14 cellular contexts compared by ENCODE assay signal in genomic region chr12:93804392-93805179, GRCh38.
DNase-seq lines count a peak whose midpoint lies in the region; ATAC-seq and TF ChIP-seq lines count a peak whose summit lies in the region.
"Had no signal": no experiment of that assay in that cellular context is flagged by ENCODE, and none has a peak within 500 bp of the region (broad histone marks: within the 10 kb centered on the region; RNA-seq: fewer than 3 reads in every experiment).

No MANE protein-coding gene starts in this region.

- H2BK20ac ChIP-seq in H9 (ENCODE audit: low read depth, low read length, poor library complexity, severe bottlenecking): no peak overlapping the region

- H3K9me3 Mint-ChIP-seq in activated naive CD4-positive, alpha-beta T cell treated with anti-CD3 and anti-CD28 coated beads for 36 hours: no peaks in the 10 kb centered on the region
- peaks cover 4% of the 10 kb centered on the region for H3K9me3 Mint-ChIP-seq in activated naive CD8-positive, alpha-beta T cell treated with anti-CD3 and anti-CD28 coated beads, Interleukin-2, amount 50 U/mL, for 24 hours
- H3K9me3 Mint-ChIP-seq in H9: no peaks in the 10 kb centered on the region

- no peak overlapping the region for H3K4me2 ChIP-seq in H9 (ENCODE audit: insufficient read depth, insufficient read length, low read length)

- no peak overlapping the region for H2BK120ac ChIP-seq in H9 (ENCODE audit: low read depth, low read length, poor library complexity, severe bottlenecking)

- no peaks in the 10 kb centered on the region for H3K23me2 ChIP-seq in H9 (ENCODE audit: insufficient read length, low read depth, low read length, poor library complexity, severe bottlenecking)

- H3K4me3 ChIP-seq in suprapubic skin: no peak overlapping the region
- H3K4me3 ChIP-seq: testis had no signal

- H3K56ac ChIP-seq in H9 (ENCODE audit: insufficient read length, low read depth, low read length): no peak overlapping the region

- no peaks in the 10 kb centered on the region for H3K36me3 ChIP-seq in suprapubic skin

- H3K4ac ChIP-seq in H9 (ENCODE audit: low read depth, low read length): no peak overlapping the region

- no peaks in the 10 kb centered on the region for H4K20me1 ChIP-seq in H9 (ENCODE audit: control insufficient read depth, insufficient read depth, insufficient read length)

- 65% methylated on average over 5 of the region's 5 CpGs for WGBS in suprapubic skin
- no CpG with 5 or more reads among the region's 5 CpGs for WGBS in H9 (ENCODE audit: extremely low coverage, insufficient read length, low lambda C conversion rate)

- intact Hi-C loops in activated naive CD4-positive, alpha-beta T cell treated with anti-CD3 and anti-CD28 coated beads for 36 hours (cut with micrococcal nuclease): no loop called here

- H3T11ph ChIP-seq in H9 (ENCODE audit: low read length): no peak overlapping the region

- no peaks in the 10 kb centered on the region for H3K79me2 ChIP-seq in H9 (ENCODE audit: insufficient read depth, low read length)

- H3K27ac ChIP-seq in suprapubic skin: peak overlapping the region; percentile 86
- H3K27ac ChIP-seq in H9 (ENCODE audit: insufficient read length, low read depth, low read length): no peak overlapping the region

- no peak for TF ChIP-seq EP300 in suprapubic skin (IDR thresholded peaks at IDR 0.05)

- H3K79me1 ChIP-seq in H9 (ENCODE audit: insufficient read depth, low read depth, low read length, poor library complexity, severe bottlenecking): no peaks in the 10 kb centered on the region

- no peak overlapping the region for H3K14ac ChIP-seq in H9 (ENCODE audit: insufficient read depth, low read length)

- no peak overlapping the region for H4K8ac ChIP-seq in H9 (replicated peaks; ENCODE audit: insufficient read length, low read depth, low read length)

- H3K4me1 ChIP-seq in suprapubic skin: peaks cover 33% of the 10 kb centered on the region
- H3K4me1 ChIP-seq in H9 (ENCODE audit: insufficient read depth, low read length): peaks cover 4% of the 10 kb centered on the region; the same call in 1 of the 2 replicates

- H4K5ac ChIP-seq in H9 (ENCODE audit: insufficient read length, low read depth, low read length): no peak overlapping the region

- CTCF ChIA-PET in activated naive CD4-positive, alpha-beta T cell treated with anti-CD3 and anti-CD28 coated beads for 36 hours (lab: Charles Lee): interaction anchor here (0.6 to 1.6 kb wide), 5 partner anchors 11 to 38 kb away, joined by 3 to 6 read pairs (median 4); no protein-coding TSS in a partner anchor

- no peak overlapping the region for H4K91ac ChIP-seq in H9 (ENCODE audit: insufficient read length, low read depth, low read length)

- H3K4me1 Mint-ChIP-seq in activated naive CD4-positive, alpha-beta T cell treated with anti-CD3 and anti-CD28 coated beads for 36 hours (ENCODE audit: low read depth): peaks cover 48% of the 10 kb centered on the region
- H3K4me1 Mint-ChIP-seq in activated naive CD8-positive, alpha-beta T cell treated with anti-CD3 and anti-CD28 coated beads, Interleukin-2, amount 50 U/mL, for 24 hours: peaks cover 32% of the 10 kb centered on the region
- H3K4me1 Mint-ChIP-seq in H9: peaks cover 15 to 19% of the 10 kb centered on the region in 2 experiments

- H2AK5ac ChIP-seq in H9 (ENCODE audit: insufficient read length, low read length): no peak overlapping the region

- H3K27me3 ChIP-seq in suprapubic skin (no peaks in the 10 kb centered on the region), H9 (ENCODE audit: insufficient read depth, low read length) (no peaks in the 10 kb centered on the region)
- H3K27me3 ChIP-seq: testis had no signal

- H3K9ac ChIP-seq in H9 (ENCODE audit: extremely low read depth, insufficient read length, low read length): no peak overlapping the region

- H3K27ac Mint-ChIP-seq in activated naive CD4-positive, alpha-beta T cell treated with anti-CD3 and anti-CD28 coated beads for 36 hours: peak overlapping the region; percentile 28
- no peak overlapping the region for H3K27ac Mint-ChIP-seq in activated naive CD8-positive, alpha-beta T cell treated with anti-CD3 and anti-CD28 coated beads, Interleukin-2, amount 50 U/mL, for 24 hours
- H3K27ac Mint-ChIP-seq in H9: no peak overlapping the region

- H3K18ac ChIP-seq in H9 (ENCODE audit: insufficient read length, low read depth, low read length): no peak overlapping the region

- H3K36me3 Mint-ChIP-seq in activated naive CD4-positive, alpha-beta T cell treated with anti-CD3 and anti-CD28 coated beads for 36 hours (ENCODE audit: low read depth): peaks cover 10% of the 10 kb centered on the region
- H3K36me3 Mint-ChIP-seq in activated naive CD8-positive, alpha-beta T cell treated with anti-CD3 and anti-CD28 coated beads, Interleukin-2, amount 50 U/mL, for 24 hours (ENCODE audit: low read depth): peaks cover 9% of the 10 kb centered on the region
- no peaks in the 10 kb centered on the region for H3K36me3 Mint-ChIP-seq in H9 (ENCODE audit: insufficient read depth in 1 of 3, low read depth in 3 of 3)

- H2BK15ac ChIP-seq in H9 (ENCODE audit: low read depth, low read length): no peak overlapping the region

- no peak for TF ChIP-seq POLR2A in suprapubic skin (IDR thresholded peaks at IDR 0.05)

- H3K27me3 Mint-ChIP-seq in activated naive CD4-positive, alpha-beta T cell treated with anti-CD3 and anti-CD28 coated beads for 36 hours (ENCODE audit: low read depth): no peaks in the 10 kb centered on the region
- no peaks in the 10 kb centered on the region for H3K27me3 Mint-ChIP-seq in activated naive CD8-positive, alpha-beta T cell treated with anti-CD3 and anti-CD28 coated beads, Interleukin-2, amount 50 U/mL, for 24 hours
- no peaks in the 10 kb centered on the region; the same call in 1 of the 2 replicates for H3K27me3 Mint-ChIP-seq in H9 (ENCODE audit: low read depth)

- no peak overlapping the region for H2AFZ ChIP-seq in H9 (ENCODE audit: low read length)

- DNase-seq in activated naive CD4-positive, alpha-beta T cell treated with anti-CD3 and anti-CD28 coated beads for 36 hours: no peak
- DNase-seq in activated naive CD4-positive, alpha-beta T cell treated with anti-CD3 and anti-CD28 coated beads, Interleukin-2, amount 50 U/mL, for 16 hours: no peak
- DNase-seq in activated naive CD8-positive, alpha-beta T cell treated with anti-CD3 and anti-CD28 coated beads, Interleukin-2, amount 50 U/mL, for 24 hours: no peak
- DNase-seq in kidney glomerular epithelial cell (lab: John Stamatoyannopoulos, UW) (peak; percentile 82), suprapubic skin (ENCODE audit: low spot score in 2 of 2) (no peak), inferior parietal cortex (ENCODE audit: extremely low spot score) (no peak), H9 (no peak)
- DNase-seq: AML-193; cerebellar nuclear complex; NCI-H774; stimulated activated CD4-positive, alpha-beta T cell treated with anti-CD3 and anti-CD28 coated beads, Interleukin-4, amount 100 ng/mL, for 1 hour; SW 1271; testis had no signal

- no peak overlapping the region for H2BK12ac ChIP-seq in H9 (ENCODE audit: insufficient read length, low read depth, low read length)

- H2BK5ac ChIP-seq in H9 (ENCODE audit: insufficient read length, low read length): no peak overlapping the region

- H3K9me3 ChIP-seq in suprapubic skin: no peaks in the 10 kb centered on the region
- H3K9me3 ChIP-seq in H9 (ENCODE audit: control insufficient read depth, low read depth, low read length): no peaks in the 10 kb centered on the region
- H3K9me3 ChIP-seq: testis had no signal

- H3K23ac ChIP-seq in H9 (ENCODE audit: insufficient read length, low read depth, low read length): no peak overlapping the region

- TF ChIP-seq CTCF in suprapubic skin (IDR thresholded peaks at IDR 0.05): no peak
- TF ChIP-seq CTCF in H9 (conservative IDR thresholded peaks at IDR 0.05): no peak

- no peak overlapping the region for H3K4me3 Mint-ChIP-seq in activated naive CD4-positive, alpha-beta T cell treated with anti-CD3 and anti-CD28 coated beads for 36 hours
- H3K4me3 Mint-ChIP-seq in activated naive CD8-positive, alpha-beta T cell treated with anti-CD3 and anti-CD28 coated beads, Interleukin-2, amount 50 U/mL, for 24 hours: no peak overlapping the region
- H3K4me3 Mint-ChIP-seq in H9: no peak overlapping the region

- ATAC-seq in activated naive CD8-positive, alpha-beta T cell treated with anti-CD3 and anti-CD28 coated beads, Interleukin-2, amount 50 U/mL, for 24 hours: peak; percentile 63
- ATAC-seq in GM19463 (IDR thresholded peaks at IDR 0.05; ENCODE audit: unreplicated experiment): no peak
